ENCODE assay signal across 16 cellular contexts in genomic region chr5:115857621-115858349, GRCh38. TPM values are rescaled to one million over a fixed set of nuclear protein-coding genes. Genes with fewer than 3 reads are reported as not detected.
A peak's percentile ranks its signal among the peaks of the same experiment; 100 is the strongest.
DNase-seq lines count a peak whose midpoint lies in the region; ATAC-seq and TF ChIP-seq lines count a peak whose summit lies in the region.
"Had no signal": no experiment of that assay in that cellular context is flagged by ENCODE, and none has a peak within 500 bp of the region (broad histone marks: within the 10 kb centered on the region; RNA-seq: fewer than 3 reads in every experiment).

No MANE protein-coding gene starts in this region.

- no peaks in the 10 kb centered on the region; the same call in 1 of the 2 replicates for H3K27me3 Mint-ChIP-seq in WTC11 (ENCODE audit: low read depth)
- H3K27me3 Mint-ChIP-seq: activated naive CD4-positive, alpha-beta T cell treated with anti-CD3 and anti-CD28 coated beads, Interleukin-2, amount 10 ng/mL, durations not matched to agents 7 days and 5 days; effector memory CD8-positive, alpha-beta T cell; naive thymus-derived CD8-positive, alpha-beta T cell; stimulated activated naive CD8-positive, alpha-beta T cell treated with anti-CD3 and anti-CD28 coated beads, Interleukin-15, Interleukin-2, amounts not matched to agents 100 ng/mL and 50 ng/mL, for 24 hours had no signal

- H3K27ac Mint-ChIP-seq in WTC11: peak overlapping the region; percentile 71
- H3K27ac Mint-ChIP-seq: activated naive CD4-positive, alpha-beta T cell treated with anti-CD3 and anti-CD28 coated beads, Interleukin-2, amount 10 ng/mL, durations not matched to agents 7 days and 5 days; effector memory CD8-positive, alpha-beta T cell; naive thymus-derived CD8-positive, alpha-beta T cell; stimulated activated naive CD8-positive, alpha-beta T cell treated with anti-CD3 and anti-CD28 coated beads, Interleukin-15, Interleukin-2, amounts not matched to agents 100 ng/mL and 50 ng/mL, for 24 hours had no signal

- peaks cover 14% of the 10 kb centered on the region for H3K9me3 Mint-ChIP-seq in WTC11
- H3K9me3 Mint-ChIP-seq: effector memory CD8-positive, alpha-beta T cell had no signal

- peaks cover 39% of the 10 kb centered on the region for H3K4me1 Mint-ChIP-seq in WTC11

- POLR2A ChIA-PET in WTC11 (lab: Charles Lee): no interaction called here

- intact Hi-C loops in Right ventricle myocardium inferior (cut with DNase I) (no loop called here), left lung (cut with DNase I) (no loop called here)

- peaks cover 14% of the 10 kb centered on the region for H3K36me3 Mint-ChIP-seq in WTC11

- TF ChIP-seq CTCF in 22Rv1 (IDR thresholded peaks at IDR 0.05) (no peak), WTC11 (IDR thresholded peaks at IDR 0.05) (no peak), foreskin fibroblast (IDR thresholded peaks at IDR 0.05; ENCODE audit: low read depth, low read length) (no peak), WERI-Rb-1 (IDR thresholded peaks at IDR 0.05; ENCODE audit: low read depth, low read length) (no peak), left lung (IDR thresholded peaks at IDR 0.05) (no peak)

- H3K36me3 ChIP-seq in WERI-Rb-1: no peaks in the 10 kb centered on the region
- H3K36me3 ChIP-seq in left lung: no peaks in the 10 kb centered on the region
- H3K36me3 ChIP-seq: BE2C had no signal

- CTCF ChIA-PET in WTC11 (lab: Charles Lee): no interaction called here

- H3K4me1 ChIP-seq in left lung: peaks cover 9 to 40% of the 10 kb centered on the region in 2 donors
- H3K4me1 ChIP-seq: BE2C had no signal

- H3K4me3 ChIP-seq in foreskin fibroblast (ENCODE audit: low read depth in 1 of 2, low read length in 2 of 2) (no peak overlapping the region), WERI-Rb-1 (ENCODE audit: low read depth, low read length) (no peak overlapping the region), left lung (no peak overlapping the region)

- ATAC-seq in WTC11: peak; percentile 80
- no peak for ATAC-seq in Right ventricle myocardium inferior
- no peak for ATAC-seq in left lung
- ATAC-seq: effector memory CD8-positive, alpha-beta T cell; naive thymus-derived CD8-positive, alpha-beta T cell had no signal

- H3K9me3 ChIP-seq in WERI-Rb-1 (ENCODE audit: severe bottlenecking) (no peaks in the 10 kb centered on the region), left lung (no peaks in the 10 kb centered on the region)
- H3K9me3 ChIP-seq: BE2C had no signal

- H3K27ac ChIP-seq in 22Rv1 (0 out of 2 replicates have a peak overlapping the region, but pooled peaks have one; percentile 5), WERI-Rb-1 (no peak overlapping the region), left lung (no peak overlapping the region)

- H3K27me3 ChIP-seq in WERI-Rb-1 (ENCODE audit: insufficient read depth, low read depth, severe bottlenecking) (no peaks in the 10 kb centered on the region), left lung (no peaks in the 10 kb centered on the region)
- H3K27me3 ChIP-seq: BE2C had no signal

- peak overlapping the region; percentile 24; the same call in 1 of the 2 replicates for H3K4me3 Mint-ChIP-seq in WTC11
- H3K4me3 Mint-ChIP-seq: activated naive CD4-positive, alpha-beta T cell treated with anti-CD3 and anti-CD28 coated beads, Interleukin-2, amount 10 ng/mL, durations not matched to agents 7 days and 5 days; naive thymus-derived CD8-positive, alpha-beta T cell; stimulated activated naive CD8-positive, alpha-beta T cell treated with anti-CD3 and anti-CD28 coated beads, Interleukin-15, Interleukin-2, amounts not matched to agents 100 ng/mL and 50 ng/mL, for 24 hours had no signal

- DNase-seq in HCEC 1CT: peak; percentile 34
- DNase-seq in WTC11 (ENCODE audit: low spot score): no peak
- peak; percentile 20 to 57 for DNase-seq in foreskin fibroblast
- no peak for DNase-seq in hippocampal formation (lab: John Stamatoyannopoulos, UW)
- no peak for DNase-seq in WERI-Rb-1
- DNase-seq in Right ventricle myocardium inferior (ENCODE audit: missing footprints): no peak
- no peak for DNase-seq in left lung
- DNase-seq: activated CD4-positive, alpha-beta T cell treated with anti-CD3 and anti-CD28 coated beads for 4 hours; activated naive CD4-positive, alpha-beta T cell treated with anti-CD3 and anti-CD28 coated beads, Interleukin-2, amount 10 ng/mL, durations not matched to agents 7 days and 5 days; BE2C; effector memory CD8-positive, alpha-beta T cell; naive thymus-derived CD8-positive, alpha-beta T cell; SHP77 treated with DMSO at 0.1 percent for 48 hours had no signal

TF ChIP-seq in WTC11, 78 proteins besides CTCF, POLR2A, EP300 and RAD21 (continues in another document):
- no peak for TF ChIP-seq MLX (CRISPR knock-in tag; IDR thresholded peaks at IDR 0.05)
- TF ChIP-seq MYBL2 (CRISPR knock-in tag; IDR thresholded peaks at IDR 0.05): no peak
- TF ChIP-seq GTF2I (CRISPR knock-in tag; conservative IDR thresholded peaks at IDR 0.05): no peak
- no peak for TF ChIP-seq ERG (CRISPR knock-in tag; IDR thresholded peaks at IDR 0.05)
- no peak for TF ChIP-seq NFE2L1 (CRISPR knock-in tag; IDR thresholded peaks at IDR 0.05)
- TF ChIP-seq RORB (CRISPR knock-in tag; IDR thresholded peaks at IDR 0.05): no peak
- TF ChIP-seq AR (CRISPR knock-in tag; IDR thresholded peaks at IDR 0.05): no peak

RNA-seq across cellular contexts. Expression of gene AP3S1, which starts 16.1 kb away (rescaled TPM):
- total RNA-seq in WTC11 (2021) (60.8 to 78.5 TPM (median 71.2 TPM) in 3 replicates), Right ventricle myocardium inferior (61.9 TPM), left lung (10 to 100 TPM; 77.1 to 89.2 TPM)

RNA-seq across cellular contexts. Expression of gene ATG12, which starts 16.4 kb away (rescaled TPM):
- total RNA-seq in WTC11 (2021) (38.3 to 40.1 TPM (median 39.9 TPM) in 3 replicates), Right ventricle myocardium inferior (23.5 TPM), left lung (10 to 100 TPM; 31.5 to 39.8 TPM)

RNA-seq across cellular contexts. Expression of gene CDO1, which starts 41.3 kb away (rescaled TPM):
- total RNA-seq in WTC11 (2021): 13.2 to 22.7 TPM (median 20.0 TPM) in 3 replicates
- 12.2 TPM for total RNA-seq in Right ventricle myocardium inferior
- total RNA-seq in left lung: 1 to 10 TPM; 4.9 to 5.8 TPM
- total RNA-seq: HT-29; naive thymus-derived CD8-positive, alpha-beta T cell had no signal

Comparison
In these comparisons a context has a peak if more than half of its experiments do, and no peak if none do; other contexts are left out.
1. DNase-seq: peak in HCEC 1CT (single experiment) and foreskin fibroblast (2 of 2); none in WTC11 (single experiment), hippocampal formation (0 of 2), WERI-Rb-1 (single experiment), Right ventricle myocardium inferior (single experiment) and left lung (0 of 2).